In genomic region chr12:25994252-25994651, GRCh38 we compare ENCODE assay signal across 15 cellular contexts. TPM values are rescaled to one million over a fixed set of nuclear protein-coding genes. Genes with fewer than 3 reads are reported as not detected.
DNase-seq lines count a peak whose midpoint lies in the region; ATAC-seq, FAIRE-seq and TF ChIP-seq lines count a peak whose summit lies in the region.
"Had no signal": no experiment of that assay in that cellular context is flagged by ENCODE, and none has a peak within 500 bp of the region (broad histone marks: within the 10 kb centered on the region; RNA-seq: fewer than 3 reads in every experiment).

No MANE protein-coding gene starts in this region.

- H4K20me1 ChIP-seq in fibroblast of lung (ENCODE audit: control insufficient read depth, extremely low read depth, insufficient read depth, low read length) (no peaks in the 10 kb centered on the region), PC-9 (ENCODE audit: insufficient read depth) (no peaks in the 10 kb centered on the region)

- no TSS peak for BruUV-seq in PC-9 (replicated peaks; lab: Mats Ljungman, UMichigan)

- H3K9me2 ChIP-seq in PC-9 (ENCODE audit: insufficient read depth), result no peaks in the 10 kb centered on the region

- TF ChIP-seq CTCF in fibroblast of lung (conservative IDR thresholded peaks at IDR 0.05 in 1 of 2, IDR thresholded peaks at IDR 0.05 in 1 of 2; ENCODE audit: low read depth in 1 of 2, low read length in 2 of 2) (no peak), sigmoid colon (IDR thresholded peaks at IDR 0.05) (no peak), PC-9 (conservative IDR thresholded peaks at IDR 0.05) (no peak)

- no peak overlapping the region for H3K4me3 Mint-ChIP-seq in activated T-helper 17 cell treated with anti-CD3 and anti-CD28 coated beads, Interleukin-2, amount 50 U/mL, for 72 hours
- H3K4me3 Mint-ChIP-seq: activated naive CD8-positive, alpha-beta T cell; neural crest cell had no signal

- H3K27ac ChIP-seq in fibroblast of lung (ENCODE audit: insufficient read depth, low read length) (peak overlapping the region; percentile 64), sigmoid colon (peak overlapping the region; percentile 37 to 82 (median 61)), PC-9 (no peak overlapping the region)

- H3K4me2 ChIP-seq in fibroblast of lung (ENCODE audit: extremely low read depth, insufficient read depth, low read length) (peak overlapping the region; percentile 49), PC-9 (no peak overlapping the region)

- POLR2A ChIA-PET in PC-9 (lab: Charles Lee; ENCODE audit: unreplicated experiment), result interaction anchor here (0.6 kb wide), 1 partner anchor 131 kb away, joined by 4 read pairs; no protein-coding TSS in a partner anchor

- H3K79me2 ChIP-seq in fibroblast of lung (ENCODE audit: control insufficient read depth, insufficient read depth, low read length) (peaks cover 55% of the 10 kb centered on the region), PC-9 (ENCODE audit: low read depth) (peaks cover 26% of the 10 kb centered on the region; the same call in 1 of the 2 replicates)

- H2AFZ ChIP-seq in fibroblast of lung (ENCODE audit: low read length), result no peak overlapping the region
- no peak overlapping the region for H2AFZ ChIP-seq in PC-9

- no peaks in the 10 kb centered on the region for H3K36me3 Mint-ChIP-seq in activated T-helper 17 cell treated with anti-CD3 and anti-CD28 coated beads, Interleukin-2, amount 50 U/mL, for 72 hours (ENCODE audit: low read depth)
- H3K36me3 Mint-ChIP-seq: activated naive CD8-positive, alpha-beta T cell had no signal

- H3K27ac Mint-ChIP-seq in activated T-helper 17 cell treated with anti-CD3 and anti-CD28 coated beads, Interleukin-2, amount 50 U/mL, for 72 hours, result no peak overlapping the region
- H3K27ac Mint-ChIP-seq: activated naive CD8-positive, alpha-beta T cell had no signal

- ATAC-seq in activated T-helper 17 cell treated with anti-CD3 and anti-CD28 coated beads, Interleukin-2, amount 50 U/mL, for 72 hours (replicated peaks), result no peak

- no peaks in the 10 kb centered on the region for H3K9me3 ChIP-seq in fibroblast of lung (ENCODE audit: control insufficient read depth, insufficient read depth, low read depth, low read length)
- no peaks in the 10 kb centered on the region for H3K9me3 ChIP-seq in sigmoid colon
- no peaks in the 10 kb centered on the region for H3K9me3 ChIP-seq in PC-9 (ENCODE audit: insufficient read depth, low read depth)

- H3K9me3 Mint-ChIP-seq in activated T-helper 17 cell treated with anti-CD3 and anti-CD28 coated beads, Interleukin-2, amount 50 U/mL, for 72 hours, result no peaks in the 10 kb centered on the region
- H3K9me3 Mint-ChIP-seq: neural crest cell had no signal

- no peak for TF ChIP-seq EP300 in sigmoid colon (IDR thresholded peaks at IDR 0.05)

- no peak for TF ChIP-seq POLR2A in sigmoid colon (IDR thresholded peaks at IDR 0.05)

- H3K9ac ChIP-seq in fibroblast of lung (ENCODE audit: insufficient read depth, low read length), result no peak overlapping the region

- CTCF ChIA-PET in PC-9 (lab: Charles Lee), result interaction anchor here (0.7 kb wide), 1 partner anchor 660 kb away, joined by 7 read pairs; no protein-coding TSS in a partner anchor

- 89 to 95% methylated on average over 2 of the region's 2 CpGs for WGBS in sigmoid colon, 2 donors

- FAIRE-seq in RCC 7860 (lab: Jason Lieb, UNC), result peak; percentile 91
- FAIRE-seq: keratinocyte had no signal

- 0 out of 2 replicates have a peak, but pooled peaks cover 4% of the 10 kb centered on the region for H3F3A ChIP-seq in PC-9 (ENCODE audit: insufficient read depth, low read depth)

- peaks cover 15% of the 10 kb centered on the region for H3K27me3 Mint-ChIP-seq in activated T-helper 17 cell treated with anti-CD3 and anti-CD28 coated beads, Interleukin-2, amount 50 U/mL, for 72 hours

- peak; percentile 81 for DNase-seq in Daoy (ENCODE audit: low read depth)
- DNase-seq in RCC 7860 (ENCODE audit: low spot score), result peak; percentile 65
- peak; percentile 97 to 99 for DNase-seq in fibroblast of lung (ENCODE audit: low read depth in 2 of 2)
- DNase-seq in sigmoid colon, result no peak
- no peak for DNase-seq in ecto neural progenitor cell (ENCODE audit: low spot score)
- no peak for DNase-seq in activated CD4-positive, alpha-beta T cell treated with anti-CD3 and anti-CD28 coated beads for 4 hours
- DNase-seq in PC-9, result no peak
- DNase-seq: activated CD4-positive, alpha-beta T cell treated with anti-CD3 and anti-CD28 coated beads, Interleukin-2, amount 50 U/mL, for 1 hour; COR-L47; NCI-H748 treated with DMSO at 0.1 percent for 48 hours; SW 1271 had no signal

- H3K4me3 ChIP-seq in fibroblast of lung (replicated peaks in 1 of 4; ENCODE audit: control extremely low read depth in 1 of 4, insufficient read depth in 1 of 4, low read depth in 3 of 4, low read length in 4 of 4) (peak overlapping the region in 1 of 4 experiments; percentile 17), sigmoid colon (no peak overlapping the region), PC-9 (no peak overlapping the region)

- H3K4me1 ChIP-seq in fibroblast of lung (ENCODE audit: control insufficient read depth, extremely low read depth, insufficient read depth, low read length) (peaks cover 8% of the 10 kb centered on the region), sigmoid colon (peaks cover 0 to 91% (median 78%) of the 10 kb centered on the region in 4 donors), PC-9 (replicated peaks; ENCODE audit: insufficient read depth) (peaks cover 13% of the 10 kb centered on the region)

- H3K36me3 ChIP-seq in fibroblast of lung (ENCODE audit: control insufficient read depth, insufficient read depth, low read length) (no peaks in the 10 kb centered on the region), sigmoid colon (no peaks in the 10 kb centered on the region), PC-9 (ENCODE audit: low read depth) (no peaks in the 10 kb centered on the region)

- H3K27me3 ChIP-seq in fibroblast of lung (ENCODE audit: control insufficient read depth, insufficient read depth, low read length), result no peaks in the 10 kb centered on the region
- H3K27me3 ChIP-seq in sigmoid colon, result no peaks in the 10 kb centered on the region
- no peaks in the 10 kb centered on the region for H3K27me3 ChIP-seq in PC-9 (ENCODE audit: insufficient read depth, low read depth)

- intact Hi-C loops in sigmoid colon (cut with DNase I) (no loop called here), PC-9 (cut with micrococcal nuclease; ENCODE audit: unreplicated experiment) (no loop called here)

- H3K4me1 Mint-ChIP-seq in activated T-helper 17 cell treated with anti-CD3 and anti-CD28 coated beads, Interleukin-2, amount 50 U/mL, for 72 hours, result no peaks in the 10 kb centered on the region

RNA-seq across cellular contexts. Expression of gene RASSF8, which starts 35.8 kb away (rescaled TPM):
- 24.9 and 30.9 TPM in 2 replicates for total RNA-seq in Daoy (2014; rRNA removed; shearing (Covaris generic))
- 50.6 and 52.8 TPM in 2 replicates for total RNA-seq in fibroblast of lung
- polyA plus RNA-seq in fibroblast of lung, result 22.4 and 28.8 TPM in 2 replicates
- polyA plus RNA-seq in fibroblast of lung (2012), result 17.7 and 28.3 TPM in 2 replicates
- 11.6 and 20.5 TPM in 2 replicates for polyA minus RNA-seq in fibroblast of lung (ENCODE audit: low replicate concordance)
- total RNA-seq in sigmoid colon, result 100 to 1,000 TPM in 1 of 4 donors, 10 to 100 TPM in 3; 74.0 to 109 (median 89.4) TPM
- polyA plus RNA-seq in sigmoid colon, result 1 to 10 TPM in 2 of 3 donors, under 1 TPM in 1; 0.92 to 6.0 (median 3.1) TPM
- total RNA-seq in activated T-helper 17 cell treated with anti-CD3 and anti-CD28 coated beads, Interleukin-2, amount 50 U/mL, for 72 hours, result under 1 TPM in 1 of 2 donors, not detected in 1; 0.56 TPM
- total RNA-seq in PC-9 (2021), result 26.5 and 30.6 TPM in 2 replicates

Comparison
In these comparisons a context has a peak if more than half of its experiments do, and no peak if none do; other contexts are left out.
1. DNase-seq: peak in Daoy (single experiment), RCC 7860 (single experiment) and fibroblast of lung (2 of 2); none in sigmoid colon (single experiment), ecto neural progenitor cell (single experiment), activated CD4-positive, alpha-beta T cell treated with anti-CD3 and anti-CD28 coated beads for 4 hours (0 of 2) and PC-9 (0 of 2).
2. RNA of gene RASSF8, which starts 35.8 kb away (total RNA-seq): 74.0 to 109 TPM in sigmoid colon, 50.6 to 52.8 TPM in fibroblast of lung, 26.5 to 30.6 TPM in PC-9 and 24.9 to 30.9 TPM in Daoy; 0.56 TPM in activated T-helper 17 cell treated with anti-CD3 and anti-CD28 coated beads, Interleukin-2, amount 50 U/mL, for 72 hours; every median in the first group is over 10 times any median in the second.